1 cellular context compared by ENCODE assay signal in the genomic region with DNA sequence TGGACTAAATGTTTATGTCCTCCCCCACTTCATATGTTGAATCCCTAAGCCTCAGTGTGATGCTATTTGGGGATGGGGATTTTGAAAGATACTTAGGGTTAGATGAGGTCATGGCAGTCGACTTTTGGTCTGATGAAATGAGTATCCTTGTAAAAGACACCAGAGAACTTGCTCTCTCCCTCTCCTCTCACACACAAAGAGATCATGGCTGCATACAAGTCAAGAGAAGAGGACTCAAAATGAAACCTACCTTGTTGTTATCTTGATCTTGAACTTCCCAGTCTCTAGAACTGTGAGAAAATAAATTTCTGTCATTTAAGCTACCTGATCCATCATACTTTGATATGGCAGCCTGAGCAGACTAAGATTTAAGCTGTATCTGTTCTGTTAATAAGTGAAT.
TF ChIP-seq lines count a peak whose summit lies in the region.

No MANE protein-coding gene starts in this region.

TF ChIP-seq in H1, 55 proteins besides CTCF, POLR2A, EP300 and RAD21 (continued from another document):
- TF ChIP-seq, protein P1, sequence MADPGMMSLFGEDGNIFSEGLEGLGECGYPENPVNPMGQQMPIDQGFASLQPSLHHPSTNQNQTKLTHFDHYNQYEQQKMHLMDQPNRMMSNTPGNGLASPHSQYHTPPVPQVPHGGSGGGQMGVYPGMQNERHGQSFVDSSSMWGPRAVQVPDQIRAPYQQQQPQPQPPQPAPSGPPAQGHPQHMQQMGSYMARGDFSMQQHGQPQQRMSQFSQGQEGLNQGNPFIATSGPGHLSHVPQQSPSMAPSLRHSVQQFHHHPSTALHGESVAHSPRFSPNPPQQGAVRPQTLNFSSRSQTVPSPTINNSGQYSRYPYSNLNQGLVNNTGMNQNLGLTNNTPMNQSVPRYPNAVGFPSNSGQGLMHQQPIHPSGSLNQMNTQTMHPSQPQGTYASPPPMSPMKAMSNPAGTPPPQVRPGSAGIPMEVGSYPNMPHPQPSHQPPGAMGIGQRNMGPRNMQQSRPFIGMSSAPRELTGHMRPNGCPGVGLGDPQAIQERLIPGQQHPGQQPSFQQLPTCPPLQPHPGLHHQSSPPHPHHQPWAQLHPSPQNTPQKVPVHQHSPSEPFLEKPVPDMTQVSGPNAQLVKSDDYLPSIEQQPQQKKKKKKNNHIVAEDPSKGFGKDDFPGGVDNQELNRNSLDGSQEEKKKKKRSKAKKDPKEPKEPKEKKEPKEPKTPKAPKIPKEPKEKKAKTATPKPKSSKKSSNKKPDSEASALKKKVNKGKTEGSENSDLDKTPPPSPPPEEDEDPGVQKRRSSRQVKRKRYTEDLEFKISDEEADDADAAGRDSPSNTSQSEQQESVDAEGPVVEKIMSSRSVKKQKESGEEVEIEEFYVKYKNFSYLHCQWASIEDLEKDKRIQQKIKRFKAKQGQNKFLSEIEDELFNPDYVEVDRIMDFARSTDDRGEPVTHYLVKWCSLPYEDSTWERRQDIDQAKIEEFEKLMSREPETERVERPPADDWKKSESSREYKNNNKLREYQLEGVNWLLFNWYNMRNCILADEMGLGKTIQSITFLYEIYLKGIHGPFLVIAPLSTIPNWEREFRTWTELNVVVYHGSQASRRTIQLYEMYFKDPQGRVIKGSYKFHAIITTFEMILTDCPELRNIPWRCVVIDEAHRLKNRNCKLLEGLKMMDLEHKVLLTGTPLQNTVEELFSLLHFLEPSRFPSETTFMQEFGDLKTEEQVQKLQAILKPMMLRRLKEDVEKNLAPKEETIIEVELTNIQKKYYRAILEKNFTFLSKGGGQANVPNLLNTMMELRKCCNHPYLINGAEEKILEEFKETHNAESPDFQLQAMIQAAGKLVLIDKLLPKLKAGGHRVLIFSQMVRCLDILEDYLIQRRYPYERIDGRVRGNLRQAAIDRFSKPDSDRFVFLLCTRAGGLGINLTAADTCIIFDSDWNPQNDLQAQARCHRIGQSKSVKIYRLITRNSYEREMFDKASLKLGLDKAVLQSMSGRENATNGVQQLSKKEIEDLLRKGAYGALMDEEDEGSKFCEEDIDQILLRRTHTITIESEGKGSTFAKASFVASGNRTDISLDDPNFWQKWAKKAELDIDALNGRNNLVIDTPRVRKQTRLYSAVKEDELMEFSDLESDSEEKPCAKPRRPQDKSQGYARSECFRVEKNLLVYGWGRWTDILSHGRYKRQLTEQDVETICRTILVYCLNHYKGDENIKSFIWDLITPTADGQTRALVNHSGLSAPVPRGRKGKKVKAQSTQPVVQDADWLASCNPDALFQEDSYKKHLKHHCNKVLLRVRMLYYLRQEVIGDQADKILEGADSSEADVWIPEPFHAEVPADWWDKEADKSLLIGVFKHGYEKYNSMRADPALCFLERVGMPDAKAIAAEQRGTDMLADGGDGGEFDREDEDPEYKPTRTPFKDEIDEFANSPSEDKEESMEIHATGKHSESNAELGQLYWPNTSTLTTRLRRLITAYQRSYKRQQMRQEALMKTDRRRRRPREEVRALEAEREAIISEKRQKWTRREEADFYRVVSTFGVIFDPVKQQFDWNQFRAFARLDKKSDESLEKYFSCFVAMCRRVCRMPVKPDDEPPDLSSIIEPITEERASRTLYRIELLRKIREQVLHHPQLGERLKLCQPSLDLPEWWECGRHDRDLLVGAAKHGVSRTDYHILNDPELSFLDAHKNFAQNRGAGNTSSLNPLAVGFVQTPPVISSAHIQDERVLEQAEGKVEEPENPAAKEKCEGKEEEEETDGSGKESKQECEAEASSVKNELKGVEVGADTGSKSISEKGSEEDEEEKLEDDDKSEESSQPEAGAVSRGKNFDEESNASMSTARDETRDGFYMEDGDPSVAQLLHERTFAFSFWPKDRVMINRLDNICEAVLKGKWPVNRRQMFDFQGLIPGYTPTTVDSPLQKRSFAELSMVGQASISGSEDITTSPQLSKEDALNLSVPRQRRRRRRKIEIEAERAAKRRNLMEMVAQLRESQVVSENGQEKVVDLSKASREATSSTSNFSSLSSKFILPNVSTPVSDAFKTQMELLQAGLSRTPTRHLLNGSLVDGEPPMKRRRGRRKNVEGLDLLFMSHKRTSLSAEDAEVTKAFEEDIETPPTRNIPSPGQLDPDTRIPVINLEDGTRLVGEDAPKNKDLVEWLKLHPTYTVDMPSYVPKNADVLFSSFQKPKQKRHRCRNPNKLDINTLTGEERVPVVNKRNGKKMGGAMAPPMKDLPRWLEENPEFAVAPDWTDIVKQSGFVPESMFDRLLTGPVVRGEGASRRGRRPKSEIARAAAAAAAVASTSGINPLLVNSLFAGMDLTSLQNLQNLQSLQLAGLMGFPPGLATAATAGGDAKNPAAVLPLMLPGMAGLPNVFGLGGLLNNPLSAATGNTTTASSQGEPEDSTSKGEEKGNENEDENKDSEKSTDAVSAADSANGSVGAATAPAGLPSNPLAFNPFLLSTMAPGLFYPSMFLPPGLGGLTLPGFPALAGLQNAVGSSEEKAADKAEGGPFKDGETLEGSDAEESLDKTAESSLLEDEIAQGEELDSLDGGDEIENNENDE (IDR thresholded peaks at IDR 0.05; ENCODE audit: insufficient replicate concordance, low read length), result no peak
- TF ChIP-seq PHF8 (conservative IDR thresholded peaks at IDR 0.05; ENCODE audit: low read depth, low read length), result no peak
- TF ChIP-seq, protein P2, sequence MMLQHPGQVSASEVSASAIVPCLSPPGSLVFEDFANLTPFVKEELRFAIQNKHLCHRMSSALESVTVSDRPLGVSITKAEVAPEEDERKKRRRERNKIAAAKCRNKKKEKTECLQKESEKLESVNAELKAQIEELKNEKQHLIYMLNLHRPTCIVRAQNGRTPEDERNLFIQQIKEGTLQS (IDR thresholded peaks at IDR 0.05; ENCODE audit: insufficient read depth, low read depth, low read length), result no peak
- TF ChIP-seq TEAD4 (IDR thresholded peaks at IDR 0.05; ENCODE audit: low read depth, low read length), result no peak
- no peak for TF ChIP-seq JUND (IDR thresholded peaks at IDR 0.05; ENCODE audit: low read length)
- TF ChIP-seq BRCA1 (IDR thresholded peaks at IDR 0.05; ENCODE audit: low read depth, low read length), result no peak
- no peak for TF ChIP-seq SP4 (IDR thresholded peaks at IDR 0.05; ENCODE audit: low read length)
- no peak for TF ChIP-seq TAF1 (IDR thresholded peaks at IDR 0.05; ENCODE audit: low read depth, low read length)
- no peak for TF ChIP-seq TCF12 (IDR thresholded peaks at IDR 0.05; ENCODE audit: low read depth, low read length)
- no peak for TF ChIP-seq SIX5 (IDR thresholded peaks at IDR 0.05; ENCODE audit: low read depth, low read length)
- no peak for TF ChIP-seq RBBP5 (IDR thresholded peaks at IDR 0.05; ENCODE audit: borderline replicate concordance, low read depth, low read length)
